In genomic region chr6:44169154-44169553, GRCh38 we compare ENCODE assay signal across 1 cellular context.
TF ChIP-seq lines count a peak whose summit lies in the region.

No MANE protein-coding gene starts in this region.

TF ChIP-seq in K562, 482 proteins besides CTCF, POLR2A, EP300 and RAD21:
- TF ChIP-seq SMARCE1 (IDR thresholded peaks at IDR 0.05) (no peak), CHD4 (IDR thresholded peaks at IDR 0.05; ENCODE audit: insufficient read depth, insufficient replicate concordance, low read depth, low read length, poor library complexity, severe bottlenecking) (no peak), NFIC (IDR thresholded peaks at IDR 0.05) (peak; percentile 34), NR4A1 (CRISPR knock-in tag; IDR thresholded peaks at IDR 0.05) (no peak), NR4A1 (tag; IDR thresholded peaks at IDR 0.05) (no peak), FOXK2 (conservative IDR thresholded peaks at IDR 0.05 in 1 of 2, IDR thresholded peaks at IDR 0.05 in 1 of 2; ENCODE audit: low read depth in 2 of 2) (0 out of 4 replicates have a peak, but pooled peaks of 1 of the 2 experiments have one; percentile 34)
